1 cellular context compared by ENCODE assay signal in genomic region chr13:110571897-110572777, GRCh38.
TF ChIP-seq lines count a peak whose summit lies in the region.

No MANE protein-coding gene starts in this region.

TF ChIP-seq in GM23338, 12 proteins besides CTCF, POLR2A, EP300 and RAD21 (continued from another document):
- TF ChIP-seq JUNB (IDR thresholded peaks at IDR 0.05; ENCODE audit: unreplicated experiment) (no peak), STAT1 (IDR thresholded peaks at IDR 0.05; ENCODE audit: unreplicated experiment) (no peak), ZNF331 (CRISPR knock-in tag; IDR thresholded peaks at IDR 0.05; ENCODE audit: low read depth) (no peak), NANOG (IDR thresholded peaks at IDR 0.05; ENCODE audit: borderline replicate concordance) (no peak), ZNF462 (CRISPR knock-in tag; IDR thresholded peaks at IDR 0.05) (no peak), POLR2AphosphoS5 (IDR thresholded peaks at IDR 0.05; ENCODE audit: low read depth) (no peak), CREB1 (CRISPR knock-in tag; IDR thresholded peaks at IDR 0.05; ENCODE audit: low read depth) (no peak), ETS1 (IDR thresholded peaks at IDR 0.05) (no peak)
